ENCODE assay signal across 28 cellular contexts in genomic region chr10:123349203-123349602, GRCh38.
"Had no signal": no experiment of that assay in that cellular context is flagged by ENCODE, and none has a peak within 500 bp of the region (broad histone marks: within the 10 kb centered on the region; RNA-seq: fewer than 3 reads in every experiment).

No MANE protein-coding gene starts in this region.

- H3K4me3 ChIP-seq: adrenal gland, body of pancreas had no signal

- H3K9me3 ChIP-seq: adrenal gland, body of pancreas had no signal

- DNase-seq: activated CD4-positive, alpha-beta memory T cell treated with anti-CD3 and anti-CD28 coated beads for 36 hours; activated CD4-positive, alpha-beta T cell treated with anti-CD3 and anti-CD28 coated beads for 36 hours; activated CD4-positive, alpha-beta T cell treated with anti-CD3 and anti-CD28 coated beads, Interleukin-2, amount 10 ng/mL, durations not matched to agents 24 days and 14 days; activated CD4-positive, CD25-positive, alpha-beta regulatory T cell; activated CD4-positive, CD25-positive, alpha-beta regulatory T cell treated with anti-CD3 and anti-CD28 coated beads, Interleukin-2, amount 50 U/mL, for 72 hours; activated CD8-positive, alpha-beta memory T cell treated with anti-CD3 and anti-CD28 coated beads, Interleukin-2, amount 10 ng/mL, durations not matched to agents 7 days and 5 days; activated CD8-positive, alpha-beta memory T cell treated with anti-CD3 and anti-CD28 coated beads, Interleukin-2, amount 50 U/mL, for 4 hours; activated CD8-positive, alpha-beta T cell treated with anti-CD3 and anti-CD28 coated beads, Interleukin-2, amount 10 ng/mL, durations not matched to agents 7 days and 5 days; activated effector memory CD4-positive, alpha-beta T cell treated with anti-CD3 and anti-CD28 coated beads, Interleukin-2, amount 50 U/mL, for 16 hours; activated naive CD4-positive, alpha-beta T cell treated with anti-CD3 and anti-CD28 coated beads for 36 hours; activated naive CD8-positive, alpha-beta T cell treated with anti-CD3 and anti-CD28 coated beads for 36 hours; activated naive CD8-positive, alpha-beta T cell treated with anti-CD3 and anti-CD28 coated beads, Interleukin-2, amount 50 U/mL, for 24 hours; activated T-cell treated with anti-CD3 and anti-CD28 coated beads, Interleukin-2, amount 50 U/mL, for 1 hour; activated T-cell treated with anti-CD3 and anti-CD28 coated beads, Interleukin-2, amount 50 U/mL, for 48 hours; adrenal gland; amygdala; aorta; body of pancreas; caudate nucleus; cortex of kidney; dermis blood vessel endothelial cell; effector CD4-positive, alpha-beta T cell; effector memory CD8-positive, alpha-beta T cell; foreskin fibroblast; head of caudate nucleus; hippocampal formation had no signal

- H3K36me3 ChIP-seq: adrenal gland had no signal

- ATAC-seq: activated CD4-positive, alpha-beta T cell treated with anti-CD3 and anti-CD28 coated beads for 36 hours; activated CD8-positive, alpha-beta memory T cell treated with anti-CD3 and anti-CD28 coated beads, Interleukin-2, amount 10 ng/mL, durations not matched to agents 7 days and 5 days; activated CD8-positive, alpha-beta T cell treated with anti-CD3 and anti-CD28 coated beads, Interleukin-2, amount 10 ng/mL, durations not matched to agents 7 days and 5 days; activated naive CD8-positive, alpha-beta T cell treated with anti-CD3 and anti-CD28 coated beads, Interleukin-2, amount 50 U/mL, for 24 hours; body of pancreas; effector memory CD8-positive, alpha-beta T cell; esophagus mucosa had no signal

- H3K4me1 ChIP-seq: adrenal gland, body of pancreas had no signal

- H3K27ac ChIP-seq: body of pancreas, epithelial cell of prostate had no signal

- H3K27me3 ChIP-seq: adrenal gland, body of pancreas had no signal
